ENCODE assay signal across 2 cellular contexts in genomic region chrX:155495134-155495533, GRCh38. TPM values are rescaled to one million over a fixed set of nuclear protein-coding genes. Genes with fewer than 3 reads are reported as not detected.
"Had no signal": no experiment of that assay in that cellular context is flagged by ENCODE, and none has a peak within 500 bp of the region (broad histone marks: within the 10 kb centered on the region; RNA-seq: fewer than 3 reads in every experiment).

No MANE protein-coding gene starts in this region.

RNA-seq across cellular contexts. Expression of gene F8A3, which starts 36.7 kb away (rescaled TPM):
- total RNA-seq: K562 had no signal
- polyA plus RNA-seq: HepG2, K562 had no signal
